Comparison of ENCODE assay signal across 14 cellular contexts in the genomic region with DNA sequence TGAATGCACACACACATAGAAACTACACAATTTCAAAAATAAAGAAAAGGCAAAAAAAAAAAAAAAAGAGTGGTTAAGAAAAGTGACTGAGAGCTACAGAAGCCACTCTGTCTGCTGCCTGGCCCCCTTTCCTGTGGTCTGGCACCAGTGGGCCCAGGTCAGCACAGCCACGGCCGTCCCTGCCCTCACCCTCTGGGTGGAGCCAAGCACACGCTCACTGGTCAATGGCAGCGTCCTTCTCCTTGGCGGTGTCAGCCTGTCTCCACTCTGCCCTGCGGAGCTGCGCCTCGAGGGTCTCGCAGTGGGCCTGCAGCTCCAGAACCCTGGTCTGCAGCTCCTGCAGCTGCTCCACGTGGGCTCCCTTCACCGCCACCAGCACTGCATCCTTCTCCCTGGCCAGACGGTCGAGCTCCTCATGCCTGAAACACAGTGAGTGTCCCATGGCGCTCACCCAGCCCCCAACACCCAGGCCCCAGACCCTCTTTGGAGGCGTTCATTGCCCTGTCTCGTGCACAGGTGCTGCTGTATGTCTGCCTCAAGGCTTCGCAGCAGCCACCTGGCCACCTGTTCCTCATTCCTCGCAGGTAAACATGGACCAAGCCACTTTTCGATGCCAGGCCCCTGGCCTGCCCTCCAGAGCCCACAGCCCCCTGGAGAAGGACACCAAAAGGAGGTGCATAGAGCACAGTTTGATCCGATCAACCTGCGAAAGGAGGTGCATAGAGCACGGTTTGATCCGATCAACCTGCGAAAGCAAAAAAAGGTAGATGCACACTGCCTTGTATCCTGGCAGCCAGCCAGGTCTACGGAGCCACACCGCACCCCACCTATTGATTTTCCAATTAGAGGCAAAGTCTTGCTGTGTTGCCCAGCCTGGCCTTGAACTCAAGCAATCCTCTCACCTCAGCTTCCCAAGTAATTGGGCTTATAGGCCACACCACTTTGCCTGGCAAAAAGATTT.
"Had no signal": no experiment of that assay in that cellular context is flagged by ENCODE, and none has a peak within 500 bp of the region (broad histone marks: within the 10 kb centered on the region; RNA-seq: fewer than 3 reads in every experiment).

No MANE protein-coding gene starts in this region.

- H3K4me1 ChIP-seq: gastrocnemius medialis had no signal

- H3K27me3 ChIP-seq: gastrocnemius medialis, sigmoid colon had no signal

- H3K4me1 Mint-ChIP-seq: nephron had no signal

- H3K4me3 ChIP-seq: gastrocnemius medialis, sigmoid colon had no signal

- H3K9me3 Mint-ChIP-seq: activated CD8-positive, alpha-beta T cell treated with anti-CD3 and anti-CD28 coated beads for 36 hours; nephron had no signal

- H3K27ac ChIP-seq: gastrocnemius medialis, sigmoid colon, VCaP had no signal

- ATAC-seq: activated CD8-positive, alpha-beta T cell treated with anti-CD3 and anti-CD28 coated beads for 36 hours; gastrocnemius medialis; left ventricle myocardium superior had no signal

- H3K27me3 Mint-ChIP-seq: activated CD8-positive, alpha-beta T cell treated with anti-CD3 and anti-CD28 coated beads for 36 hours had no signal

- H3K4me3 Mint-ChIP-seq: activated CD8-positive, alpha-beta T cell treated with anti-CD3 and anti-CD28 coated beads for 36 hours; nephron had no signal

- DNase-seq: activated CD8-positive, alpha-beta memory T cell treated with anti-CD3 and anti-CD28 coated beads, Interleukin-2, amount 50 U/mL, for 48 hours; activated CD8-positive, alpha-beta T cell treated with anti-CD3 and anti-CD28 coated beads for 36 hours; effector memory CD4-positive, alpha-beta T cell; gastrocnemius medialis; left ventricle myocardium superior; mesenchymal stem cell; sigmoid colon; stimulated activated CD4-positive, alpha-beta T cell treated with anti-CD3 and anti-CD28 coated beads, Interleukin-2, amount 100 ng/mL, for 48 hours; stimulated activated naive CD4-positive, alpha-beta T cell treated with Interleukin-2 at 50 U/mL for 16 hours had no signal

- FAIRE-seq: astrocyte, colon, keratinocyte had no signal

- H3K27ac Mint-ChIP-seq: activated CD8-positive, alpha-beta T cell treated with anti-CD3 and anti-CD28 coated beads for 36 hours; nephron had no signal

- H3K9me3 ChIP-seq: gastrocnemius medialis, sigmoid colon had no signal
